1 cellular context compared by ENCODE assay signal in the genomic region with DNA sequence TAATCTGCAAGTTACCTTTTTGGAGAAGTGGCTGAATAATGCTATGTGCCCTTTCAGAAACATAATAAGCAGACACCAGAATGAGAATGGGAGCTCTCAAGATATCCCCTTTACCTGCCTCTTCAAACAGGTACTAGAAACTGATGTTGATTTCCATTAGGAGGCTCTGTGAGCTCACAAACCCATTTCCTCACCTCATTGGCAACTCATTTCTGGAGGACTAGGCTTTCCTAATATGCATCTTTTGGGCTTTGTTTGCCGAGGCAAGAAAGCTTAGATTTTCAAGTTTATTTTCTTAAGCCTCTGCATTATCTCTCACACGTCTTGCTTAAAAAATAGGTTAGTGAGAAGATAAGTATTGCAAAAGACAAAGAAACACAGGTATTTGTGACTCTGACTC.
TF ChIP-seq lines count a peak whose summit lies in the region.

No MANE protein-coding gene starts in this region.

TF ChIP-seq in GM12878, 131 proteins besides CTCF, POLR2A, EP300 and RAD21:
- TF ChIP-seq FOXM1 (IDR thresholded peaks at IDR 0.05; ENCODE audit: low read depth, low read length) (no peak), SREBF2 (IDR thresholded peaks at IDR 0.05; ENCODE audit: low read length) (no peak), SIN3A (IDR thresholded peaks at IDR 0.05; ENCODE audit: low read depth, low read length) (no peak), RB1 (IDR thresholded peaks at IDR 0.05; ENCODE audit: borderline replicate concordance) (no peak), CBFB (IDR thresholded peaks at IDR 0.05; ENCODE audit: low read depth) (no peak), LARP7 (IDR thresholded peaks at IDR 0.05) (no peak), SRF (IDR thresholded peaks at IDR 0.05; ENCODE audit: low read depth in 2 of 2, low read length in 2 of 2) (no peak), CHD4 (IDR thresholded peaks at IDR 0.05) (no peak), SREBF1 (IDR thresholded peaks at IDR 0.05; ENCODE audit: low read length) (no peak), KDM1A (IDR thresholded peaks at IDR 0.05; ENCODE audit: borderline replicate concordance) (no peak), SUZ12 (IDR thresholded peaks at IDR 0.05; ENCODE audit: unreplicated experiment) (no peak), BRCA1 (IDR thresholded peaks at IDR 0.05; ENCODE audit: low read depth, low read length) (no peak), STAT3 (IDR thresholded peaks at IDR 0.05; ENCODE audit: low read depth, low read length) (no peak)
- TF ChIP-seq, protein P1, sequence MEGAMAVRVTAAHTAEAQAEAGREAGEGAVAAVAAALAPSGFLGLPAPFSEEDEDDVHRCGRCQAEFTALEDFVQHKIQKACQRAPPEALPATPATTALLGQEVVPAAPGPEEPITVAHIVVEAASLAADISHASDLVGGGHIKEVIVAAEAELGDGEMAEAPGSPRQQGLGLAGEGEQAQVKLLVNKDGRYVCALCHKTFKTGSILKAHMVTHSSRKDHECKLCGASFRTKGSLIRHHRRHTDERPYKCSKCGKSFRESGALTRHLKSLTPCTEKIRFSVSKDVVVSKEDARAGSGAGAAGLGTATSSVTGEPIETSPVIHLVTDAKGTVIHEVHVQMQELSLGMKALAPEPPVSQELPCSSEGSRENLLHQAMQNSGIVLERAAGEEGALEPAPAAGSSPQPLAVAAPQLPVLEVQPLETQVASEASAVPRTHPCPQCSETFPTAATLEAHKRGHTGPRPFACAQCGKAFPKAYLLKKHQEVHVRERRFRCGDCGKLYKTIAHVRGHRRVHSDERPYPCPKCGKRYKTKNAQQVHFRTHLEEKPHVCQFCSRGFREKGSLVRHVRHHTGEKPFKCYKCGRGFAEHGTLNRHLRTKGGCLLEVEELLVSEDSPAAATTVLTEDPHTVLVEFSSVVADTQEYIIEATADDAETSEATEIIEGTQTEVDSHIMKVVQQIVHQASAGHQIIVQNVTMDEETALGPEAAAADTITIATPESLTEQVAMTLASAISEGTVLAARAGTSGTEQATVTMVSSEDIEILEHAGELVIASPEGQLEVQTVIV (IDR thresholded peaks at IDR 0.05; ENCODE audit: borderline replicate concordance, partially characterized antibody): no peak
- TF ChIP-seq, protein P2, sequence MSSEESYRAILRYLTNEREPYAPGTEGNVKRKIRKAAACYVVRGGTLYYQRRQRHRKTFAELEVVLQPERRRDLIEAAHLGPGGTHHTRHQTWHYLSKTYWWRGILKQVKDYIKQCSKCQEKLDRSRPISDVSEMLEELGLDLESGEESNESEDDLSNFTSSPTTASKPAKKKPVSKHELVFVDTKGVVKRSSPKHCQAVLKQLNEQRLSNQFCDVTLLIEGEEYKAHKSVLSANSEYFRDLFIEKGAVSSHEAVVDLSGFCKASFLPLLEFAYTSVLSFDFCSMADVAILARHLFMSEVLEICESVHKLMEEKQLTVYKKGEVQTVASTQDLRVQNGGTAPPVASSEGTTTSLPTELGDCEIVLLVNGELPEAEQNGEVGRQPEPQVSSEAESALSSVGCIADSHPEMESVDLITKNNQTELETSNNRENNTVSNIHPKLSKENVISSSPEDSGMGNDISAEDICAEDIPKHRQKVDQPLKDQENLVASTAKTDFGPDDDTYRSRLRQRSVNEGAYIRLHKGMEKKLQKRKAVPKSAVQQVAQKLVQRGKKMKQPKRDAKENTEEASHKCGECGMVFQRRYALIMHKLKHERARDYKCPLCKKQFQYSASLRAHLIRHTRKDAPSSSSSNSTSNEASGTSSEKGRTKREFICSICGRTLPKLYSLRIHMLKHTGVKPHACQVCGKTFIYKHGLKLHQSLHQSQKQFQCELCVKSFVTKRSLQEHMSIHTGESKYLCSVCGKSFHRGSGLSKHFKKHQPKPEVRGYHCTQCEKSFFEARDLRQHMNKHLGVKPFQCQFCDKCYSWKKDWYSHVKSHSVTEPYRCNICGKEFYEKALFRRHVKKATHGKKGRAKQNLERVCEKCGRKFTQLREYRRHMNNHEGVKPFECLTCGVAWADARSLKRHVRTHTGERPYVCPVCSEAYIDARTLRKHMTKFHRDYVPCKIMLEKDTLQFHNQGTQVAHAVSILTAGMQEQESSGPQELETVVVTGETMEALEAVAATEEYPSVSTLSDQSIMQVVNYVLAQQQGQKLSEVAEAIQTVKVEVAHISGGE (CRISPR knock-in tag; IDR thresholded peaks at IDR 0.05): no peak
